ENCODE assay signal across 22 cellular contexts in the genomic region with DNA sequence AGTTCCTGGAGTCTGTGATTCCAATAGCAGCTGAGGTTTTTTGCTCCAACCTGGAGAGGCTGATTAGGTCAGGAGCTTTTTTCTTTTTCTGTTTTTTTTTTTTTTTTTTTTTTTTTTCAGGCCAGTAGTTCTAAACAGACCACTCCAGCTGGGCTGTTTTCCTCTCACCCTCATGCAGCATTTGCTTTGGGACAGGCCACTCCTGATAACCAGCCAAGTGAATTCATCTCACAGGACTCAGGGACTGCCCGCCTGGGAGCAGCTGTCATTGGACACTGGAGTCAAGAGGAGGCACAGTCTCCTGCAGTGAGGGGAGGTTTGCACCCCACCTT. TPM values are rescaled to one million over a fixed set of nuclear protein-coding genes. Genes with fewer than 3 reads are reported as not detected.
DNase-seq lines count a peak whose midpoint lies in the region; ATAC-seq and TF ChIP-seq lines count a peak whose summit lies in the region.
"Had no signal": no experiment of that assay in that cellular context is flagged by ENCODE, and none has a peak within 500 bp of the region (broad histone marks: within the 10 kb centered on the region; RNA-seq: fewer than 3 reads in every experiment).

No MANE protein-coding gene starts in this region.

- DNase-seq in heart left ventricle (no peak), cardiac septum (ENCODE audit: low spot score) (no peak), chondrocyte (ENCODE audit: low spot score) (no peak), myocyte (ENCODE audit: low read depth) (peak; percentile 85), upper lobe of left lung (no peak), kidney tubule cell (ENCODE audit: low spot score) (no peak), adrenal gland (no peak)
- DNase-seq in activated naive CD4-positive, alpha-beta T cell (lab: John Stamatoyannopoulos, UW): no peak
- DNase-seq: activated CD8-positive, alpha-beta T cell treated with anti-CD3 and anti-CD28 coated beads for 36 hours; activated T-cell treated with anti-CD3 and anti-CD28 coated beads, Interleukin-2, amount 50 U/mL, for 4 hours; DMS153; erythroblast; natural killer cell; NCI-H446 treated with DMSO at 0.1 percent for 48 hours; SHP77 treated with DMSO at 0.1 percent for 48 hours; spleen; T-helper 2 cell; testis had no signal

- peaks cover 88% of the 10 kb centered on the region for H3K4me1 Mint-ChIP-seq in chondrocyte (ENCODE audit: low read depth)

- TF ChIP-seq POLR2A in heart left ventricle (IDR thresholded peaks at IDR 0.05): no peak
- TF ChIP-seq POLR2A in upper lobe of left lung (IDR thresholded peaks at IDR 0.05): no peak
- no peak for TF ChIP-seq POLR2A in adrenal gland (IDR thresholded peaks at IDR 0.05)

- H3K4me3 ChIP-seq in heart left ventricle: no peak overlapping the region
- H3K4me3 ChIP-seq in upper lobe of left lung: no peak overlapping the region
- H3K4me3 ChIP-seq in adrenal gland: no peak overlapping the region
- H3K4me3 ChIP-seq: spleen, testis had no signal

- TF ChIP-seq EP300 in upper lobe of left lung (IDR thresholded peaks at IDR 0.05): no peak

- no peaks in the 10 kb centered on the region for H3K9me3 Mint-ChIP-seq in chondrocyte (ENCODE audit: low read depth)
- H3K9me3 Mint-ChIP-seq: activated CD8-positive, alpha-beta T cell treated with anti-CD3 and anti-CD28 coated beads for 36 hours; activated T-cell treated with anti-CD3 and anti-CD28 coated beads, Interleukin-2, amount 50 U/mL, for 4 hours; brain; dendritic cell treated with granulocyte-macrophage colony-stimulating factor and Interleukin-4, amounts not matched to agents 40 ng/mL and 50 ng/mL, for 4 days; natural killer cell had no signal

- peaks cover 9% of the 10 kb centered on the region for H3K36me3 Mint-ChIP-seq in chondrocyte (ENCODE audit: low read depth)
- H3K36me3 Mint-ChIP-seq: activated naive CD8-positive, alpha-beta T cell; natural killer cell had no signal

- ATAC-seq in heart left ventricle (peak in 2 of 4 donors; percentile 38 to 47), upper lobe of left lung (ENCODE audit: low FRiP score in 2 of 2) (peak in 1 of 2 donors; percentile 39)
- ATAC-seq: activated CD8-positive, alpha-beta T cell treated with anti-CD3 and anti-CD28 coated beads for 36 hours; activated T-cell treated with anti-CD3 and anti-CD28 coated beads, Interleukin-2, amount 50 U/mL, for 4 hours; natural killer cell had no signal

- H3K36me3 ChIP-seq in heart left ventricle: peaks cover 0 to 23% (median 14%) of the 10 kb centered on the region in 9 donors
- H3K36me3 ChIP-seq in upper lobe of left lung: peaks cover 7 to 21% (median 15%) of the 10 kb centered on the region in 4 donors
- peaks cover 0 to 4% of the 10 kb centered on the region in 2 donors for H3K36me3 ChIP-seq in adrenal gland (replicated peaks in 1 of 2)

- no peak for TF ChIP-seq CTCF in heart left ventricle (IDR thresholded peaks at IDR 0.05)
- TF ChIP-seq CTCF in chondrocyte (IDR thresholded peaks at IDR 0.05): no peak
- TF ChIP-seq CTCF in upper lobe of left lung (IDR thresholded peaks at IDR 0.05): no peak
- TF ChIP-seq CTCF in adrenal gland (IDR thresholded peaks at IDR 0.05): no peak

- H3K27ac ChIP-seq in heart left ventricle: peak overlapping the region in 10 of 12 donors; percentile 53 to 94 (median 87)
- H3K27ac ChIP-seq in upper lobe of left lung: peak overlapping the region; percentile 73 to 85 (median 81)
- H3K27ac ChIP-seq in adrenal gland: no peak overlapping the region
- H3K27ac ChIP-seq: C4-2B, testis had no signal

- intact Hi-C loops in heart left ventricle (cut with DNase I): loop anchor here in 2 of 10 donors (5.0 kb wide), 2 partner anchors 54 to 59 kb away; no protein-coding TSS in a partner anchor
- intact Hi-C loops in cardiac septum (cut with DNase I): loop anchor here (2.0 kb wide), 1 partner anchor 22 kb away; no protein-coding TSS in a partner anchor
- intact Hi-C loops in adrenal gland (cut with DNase I): no loop called here

- whole genome bisulfite sequencing in heart left ventricle, 4 donors: 14 to 64% (median 50%) methylated on average over 1 of the region's 1 CpG
- WGBS in upper lobe of left lung, 2 donors: 53 to 67% methylated on average over 1 of the region's 1 CpG
- 55 to 85% (median 83%) methylated on average over 1 of the region's 1 CpG for WGBS in adrenal gland, 4 donors

- H3K4me3 Mint-ChIP-seq in chondrocyte (ENCODE audit: unreplicated experiment): no peak overlapping the region
- H3K4me3 Mint-ChIP-seq: activated CD8-positive, alpha-beta T cell treated with anti-CD3 and anti-CD28 coated beads for 36 hours; activated naive CD8-positive, alpha-beta T cell; activated T-cell treated with anti-CD3 and anti-CD28 coated beads, Interleukin-2, amount 50 U/mL, for 4 hours; natural killer cell had no signal

- H3K4me1 ChIP-seq in heart left ventricle (peaks cover 15 to 90% (median 72%) of the 10 kb centered on the region in 12 donors), upper lobe of left lung (peaks cover 63 to 82% (median 68%) of the 10 kb centered on the region in 4 donors), adrenal gland (replicated peaks in 1 of 2) (peaks cover 0 to 25% of the 10 kb centered on the region in 2 donors)

- no peaks in the 10 kb centered on the region for H3K27me3 Mint-ChIP-seq in chondrocyte (ENCODE audit: low read depth)
- H3K27me3 Mint-ChIP-seq: activated naive CD8-positive, alpha-beta T cell; brain had no signal

- H3K9me3 ChIP-seq in heart left ventricle (no peaks in the 10 kb centered on the region), upper lobe of left lung (no peaks in the 10 kb centered on the region), adrenal gland (replicated peaks in 1 of 3) (no peaks in the 10 kb centered on the region)
- H3K9me3 ChIP-seq: spleen, testis had no signal

- H3K27me3 ChIP-seq in heart left ventricle (no peaks in the 10 kb centered on the region), upper lobe of left lung (no peaks in the 10 kb centered on the region), adrenal gland (no peaks in the 10 kb centered on the region)
- H3K27me3 ChIP-seq: spleen, testis had no signal

- peak overlapping the region; percentile 54 for H3K27ac Mint-ChIP-seq in chondrocyte (ENCODE audit: unreplicated experiment)
- H3K27ac Mint-ChIP-seq: activated CD8-positive, alpha-beta T cell treated with anti-CD3 and anti-CD28 coated beads for 36 hours; activated naive CD8-positive, alpha-beta T cell; natural killer cell had no signal

RNA-seq across cellular contexts. Expression of a gene that starts 22.9 kb away (rescaled TPM):
- total RNA-seq in heart left ventricle (10 to 100 TPM; 13.3 to 28.2 (median 18.4) TPM), cardiac septum (23.8 TPM), chondrocyte (22.0 to 37.9 TPM (median 24.9 TPM) in 3 replicates), myocyte (8.6 TPM in 2 replicates), upper lobe of left lung (100 to 1,000 TPM in 3 of 6 donors, 10 to 100 TPM in 3; 77.5 to 150 (median 101) TPM), adrenal gland (1 to 10 TPM; 2.7 to 9.4 (median 5.3) TPM)
- polyA plus RNA-seq in heart left ventricle (10 to 100 TPM in 1 of 2 donors, 1 to 10 TPM in 1; 9.2 to 10.5 TPM), adrenal gland (1 to 10 TPM; 2.8 to 4.3 (median 4.3) TPM)
- 6.6 TPM for polyA plus RNA-seq in myocyte (2012)

Comparison
In these comparisons a context has a peak if more than half of its experiments do, and no peak if none do; other contexts are left out.
1. H3K27ac ChIP-seq: peak in heart left ventricle (10 of 12) and upper lobe of left lung (4 of 4); none in adrenal gland (0 of 5).